ENCODE assay signal across 8 cellular contexts in the genomic region with DNA sequence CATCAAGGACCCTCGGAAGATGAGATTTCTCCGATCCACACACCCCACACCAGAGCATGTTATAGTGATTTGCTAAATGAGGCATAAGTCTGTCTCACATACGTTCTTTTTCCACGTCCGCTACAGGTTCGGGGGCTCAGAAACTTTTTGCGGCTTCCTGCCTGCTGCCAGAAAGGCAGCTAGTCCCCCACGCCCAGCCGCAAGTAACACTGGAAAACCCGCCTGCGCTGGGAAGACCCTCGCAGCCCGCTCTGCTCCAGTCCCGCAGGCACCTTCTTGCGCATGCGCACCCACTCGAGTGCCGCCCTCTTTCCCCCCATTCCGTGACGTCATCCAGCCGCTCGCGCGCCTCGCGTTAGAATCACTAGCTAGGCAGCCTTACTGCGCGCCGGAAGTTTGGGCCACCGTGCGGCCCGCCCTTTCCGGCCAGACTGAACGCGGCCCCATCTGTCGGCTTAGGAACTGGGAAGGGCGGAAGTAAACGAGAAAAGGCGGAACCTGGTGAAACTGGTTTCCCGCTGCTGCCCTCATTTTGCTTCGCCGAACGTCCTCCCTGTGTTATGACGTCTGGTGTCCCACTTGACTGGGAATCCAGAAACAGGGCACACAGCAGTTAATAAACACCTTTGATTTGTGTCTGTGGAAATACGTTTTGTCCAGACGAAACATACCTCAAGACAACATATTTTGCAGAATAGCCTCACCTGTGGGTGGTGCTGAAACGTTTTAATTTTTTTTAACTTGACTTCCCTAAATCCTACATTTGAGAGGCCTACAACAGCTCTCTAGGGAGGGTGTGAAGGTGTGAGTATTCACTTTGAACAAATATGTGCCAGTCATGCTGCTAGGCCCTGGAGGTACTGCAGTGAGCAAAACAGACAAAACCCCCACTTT. TPM values are rescaled to one million over a fixed set of nuclear protein-coding genes. Genes with fewer than 3 reads are reported as not detected.
DNase-seq lines count a peak whose midpoint lies in the region; ATAC-seq and TF ChIP-seq lines count a peak whose summit lies in the region.

Gene C1orf74, minus strand, starts transcription at position 284 of the 894 bp plus-strand sequence. CDS start 925 bp downstream, outside the sequence.

- peaks cover 66% of the 10 kb centered on the region for H3K4me1 ChIP-seq in left ventricle myocardium inferior
- peaks cover 8% of the 10 kb centered on the region for H3K4me1 ChIP-seq in upper lobe of right lung

- TF ChIP-seq CTCF in left ventricle myocardium inferior (IDR thresholded peaks at IDR 0.05; ENCODE audit: borderline replicate concordance) (no peak), upper lobe of right lung (IDR thresholded peaks at IDR 0.05) (no peak)

- peak; percentile 99 for ATAC-seq in GM18498 (IDR thresholded peaks at IDR 0.05; ENCODE audit: unreplicated experiment)
- ATAC-seq in HG02885 (IDR thresholded peaks at IDR 0.05; ENCODE audit: poor library complexity, unreplicated experiment): peak; percentile 100
- peak; percentile 99 for ATAC-seq in upper lobe of right lung

- H3K36me3 ChIP-seq in left ventricle myocardium inferior (peaks cover 11% of the 10 kb centered on the region), upper lobe of right lung (no peaks in the 10 kb centered on the region)

- H3K27ac Mint-ChIP-seq in T-helper 1 cell treated with Interleukin-12 subunit alpha and Interleukin-12 subunit beta and Interleukin-4 antibody, amounts not matched to agents 30 μg/mL and 1 μg/mL, for 36 hours: peak within 1 kb of the TSS; percentile 90

- peak within 1 kb of the TSS; percentile 75 for H3K4me3 ChIP-seq in left ventricle myocardium inferior
- peak within 1 kb of the TSS; percentile 62 for H3K4me3 ChIP-seq in upper lobe of right lung

- H3K27me3 Mint-ChIP-seq in T-helper 1 cell treated with Interleukin-12 subunit alpha and Interleukin-12 subunit beta and Interleukin-4 antibody, amounts not matched to agents 30 μg/mL and 1 μg/mL, for 36 hours (ENCODE audit: low read depth): peaks cover 3% of the 10 kb centered on the region

- H3K27me3 ChIP-seq in left ventricle myocardium inferior (ENCODE audit: low read depth) (no peaks in the 10 kb centered on the region), upper lobe of right lung (no peaks in the 10 kb centered on the region)

- DNase-seq in NCI-H1694 (lab: John Stamatoyannopoulos, UW) (peak; percentile 98), left ventricle myocardium inferior (peak; percentile 99), posterior vena cava (ENCODE audit: low spot score) (peak; percentile 100), upper lobe of right lung (peak; percentile 100)

- H3K27ac ChIP-seq in angular gyrus (ENCODE audit: low read depth, low read length): peak within 1 kb of the TSS; percentile 80
- H3K27ac ChIP-seq in left ventricle myocardium inferior (replicated peaks): peak within 1 kb of the TSS; percentile 89
- peak within 1 kb of the TSS; percentile 85 for H3K27ac ChIP-seq in upper lobe of right lung

- peaks cover 25% of the 10 kb centered on the region for H3K36me3 Mint-ChIP-seq in T-helper 1 cell treated with Interleukin-12 subunit alpha and Interleukin-12 subunit beta and Interleukin-4 antibody, amounts not matched to agents 30 μg/mL and 1 μg/mL, for 36 hours (ENCODE audit: low read depth)

- H3K9me3 ChIP-seq in left ventricle myocardium inferior (replicated peaks) (no peaks in the 10 kb centered on the region), upper lobe of right lung (no peaks in the 10 kb centered on the region)

- H3K4me1 Mint-ChIP-seq in T-helper 1 cell treated with Interleukin-12 subunit alpha and Interleukin-12 subunit beta and Interleukin-4 antibody, amounts not matched to agents 30 μg/mL and 1 μg/mL, for 36 hours (ENCODE audit: low read depth): peaks cover 54% of the 10 kb centered on the region

- intact Hi-C loops in left ventricle myocardium inferior (cut with micrococcal nuclease): no loop called here
- intact Hi-C loops in posterior vena cava (cut with DNase I): loop anchor here in 1 of 2 donors (5.0 kb wide), 1 partner anchor 1833 kb away; no protein-coding TSS in a partner anchor
- intact Hi-C loops in upper lobe of right lung (cut with DNase I): no loop called here

- H3K4me3 Mint-ChIP-seq in T-helper 1 cell treated with Interleukin-12 subunit alpha and Interleukin-12 subunit beta and Interleukin-4 antibody, amounts not matched to agents 30 μg/mL and 1 μg/mL, for 36 hours: peak within 1 kb of the TSS; percentile 88

- no peaks in the 10 kb centered on the region for H3K9me3 Mint-ChIP-seq in T-helper 1 cell treated with Interleukin-12 subunit alpha and Interleukin-12 subunit beta and Interleukin-4 antibody, amounts not matched to agents 30 μg/mL and 1 μg/mL, for 36 hours

RNA-seq across cellular contexts. Expression of gene C1orf74, which starts in this region (rescaled TPM):
- total RNA-seq in left ventricle myocardium inferior (1.9 TPM), posterior vena cava (1 to 10 TPM; 1.1 to 1.3 TPM), upper lobe of right lung (0.96 TPM)

Comparison
In these comparisons a context has a peak if more than half of its experiments do, and no peak if none do; other contexts are left out.
1. Peak in every context shown above with its lines: DNase-seq, ATAC-seq, H3K4me3 ChIP-seq and H3K27ac ChIP-seq.
2. Peak in DNase-seq, ATAC-seq, H3K4me3 ChIP-seq and H3K27ac ChIP-seq in upper lobe of right lung; RNA of the gene not detected or under 1 TPM.